11 cellular contexts compared by ENCODE assay signal in the genomic region with DNA sequence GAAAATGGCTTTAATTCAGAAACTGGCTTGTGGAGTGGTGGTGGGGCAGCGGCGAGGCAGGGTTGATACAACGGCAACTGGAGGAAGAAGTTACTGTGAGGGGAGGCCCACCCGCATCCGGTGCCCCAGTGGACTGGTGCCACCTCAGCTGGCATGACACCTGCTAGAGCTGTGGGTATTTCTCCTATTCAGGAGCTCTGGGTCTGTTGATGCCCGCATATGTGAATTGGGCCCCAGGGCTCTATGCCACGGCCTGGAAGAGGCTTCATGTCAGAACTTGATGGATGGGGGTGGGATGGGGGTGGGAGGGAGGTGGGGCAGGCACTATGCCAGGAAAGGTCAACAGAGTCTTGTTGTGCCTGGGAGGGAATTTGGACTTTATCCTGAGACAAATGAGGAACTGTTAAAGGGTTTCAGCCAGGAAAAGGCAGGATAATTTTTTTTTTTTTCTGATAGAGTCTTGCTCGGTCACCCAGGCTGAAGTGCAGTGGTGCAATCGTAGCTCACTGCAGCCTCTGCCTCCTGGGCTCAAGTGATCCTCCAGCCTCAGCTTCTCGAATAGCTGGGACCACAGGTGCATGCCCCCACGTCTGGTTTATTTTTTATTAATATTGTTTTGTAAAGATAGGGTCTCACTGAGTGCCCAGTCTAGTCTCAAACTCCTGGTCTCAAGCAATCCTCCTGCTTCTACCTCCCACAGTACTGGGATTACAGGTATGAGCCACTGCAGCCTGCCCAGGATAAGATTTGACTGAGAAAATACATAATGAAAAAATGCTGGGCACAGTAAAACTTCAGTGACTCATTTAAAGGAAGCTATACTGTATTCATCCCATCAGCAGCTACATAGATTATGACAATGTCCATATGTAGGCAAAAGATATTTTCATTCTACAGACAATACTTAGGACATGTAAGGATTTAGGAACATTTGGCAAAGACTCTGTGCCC. TPM values are rescaled to one million over a fixed set of nuclear protein-coding genes. Genes with fewer than 3 reads are reported as not detected.
DNase-seq lines count a peak whose midpoint lies in the region; ATAC-seq, FAIRE-seq and TF ChIP-seq lines count a peak whose summit lies in the region.
"Had no signal": no experiment of that assay in that cellular context is flagged by ENCODE, and none has a peak within 500 bp of the region (broad histone marks: within the 10 kb centered on the region; RNA-seq: fewer than 3 reads in every experiment).

No MANE protein-coding gene starts in this region.

- no peaks in the 10 kb centered on the region for H3K27me3 ChIP-seq in WERI-Rb-1 (ENCODE audit: insufficient read depth, low read depth, severe bottlenecking)
- H3K27me3 ChIP-seq: brain microvascular endothelial cell, heart right ventricle had no signal

- no peaks in the 10 kb centered on the region for H3K27me3 Mint-ChIP-seq in stimulated activated naive B cell treated with anti-CD40 and anti-IgM and Interleukin-4, amounts not matched to agents 10 μg/mL and 1 μg/mL and 100 μg/mL, for 72 hours
- H3K27me3 Mint-ChIP-seq in chondrocyte (ENCODE audit: low read depth): no peaks in the 10 kb centered on the region
- H3K27me3 Mint-ChIP-seq: activated CD4-positive, alpha-beta T cell treated with anti-CD3 and anti-CD28 coated beads, Interleukin-2, amount 10 ng/mL, durations not matched to agents 7 days and 5 days had no signal

- TF ChIP-seq CTCF in WERI-Rb-1 (IDR thresholded peaks at IDR 0.05; ENCODE audit: low read depth, low read length) (no peak), kidney (IDR thresholded peaks at IDR 0.05; ENCODE audit: borderline replicate concordance, extremely low read depth, insufficient read depth) (no peak), GM13977 (IDR thresholded peaks at IDR 0.05; ENCODE audit: extremely low read depth, insufficient read depth, missing control alignments) (no peak), chondrocyte (IDR thresholded peaks at IDR 0.05) (no peak)

- H3K4me3 Mint-ChIP-seq in stimulated activated naive B cell treated with anti-CD40 and anti-IgM and Interleukin-4, amounts not matched to agents 10 μg/mL and 1 μg/mL and 100 μg/mL, for 72 hours: no peak overlapping the region
- no peak overlapping the region for H3K4me3 Mint-ChIP-seq in chondrocyte (ENCODE audit: unreplicated experiment)
- H3K4me3 Mint-ChIP-seq: activated CD4-positive, alpha-beta T cell treated with anti-CD3 and anti-CD28 coated beads, Interleukin-2, amount 10 ng/mL, durations not matched to agents 7 days and 5 days had no signal

- H3K27ac ChIP-seq in WERI-Rb-1 (peak overlapping the region; percentile 50; the same call in 1 of the 2 replicates), kidney (ENCODE audit: low read depth in 2 of 2, low read length in 2 of 2) (peak overlapping the region; percentile 23 to 26)
- H3K27ac ChIP-seq: brain microvascular endothelial cell, heart right ventricle, PC-9 had no signal

- no peak overlapping the region for H3K27ac Mint-ChIP-seq in stimulated activated naive B cell treated with anti-CD40 and anti-IgM and Interleukin-4, amounts not matched to agents 10 μg/mL and 1 μg/mL and 100 μg/mL, for 72 hours
- H3K27ac Mint-ChIP-seq in chondrocyte (ENCODE audit: unreplicated experiment): no peak overlapping the region
- H3K27ac Mint-ChIP-seq: activated CD4-positive, alpha-beta T cell treated with anti-CD3 and anti-CD28 coated beads, Interleukin-2, amount 10 ng/mL, durations not matched to agents 7 days and 5 days had no signal

- H3K4me3 ChIP-seq in WERI-Rb-1 (ENCODE audit: low read depth, low read length) (no peak overlapping the region), kidney (ENCODE audit: low read length in 2 of 2) (no peak overlapping the region)
- H3K4me3 ChIP-seq: heart right ventricle, PC-9 had no signal

- H3K9me3 Mint-ChIP-seq in stimulated activated naive B cell treated with anti-CD40 and anti-IgM and Interleukin-4, amounts not matched to agents 10 μg/mL and 1 μg/mL and 100 μg/mL, for 72 hours: no peaks in the 10 kb centered on the region
- no peaks in the 10 kb centered on the region for H3K9me3 Mint-ChIP-seq in chondrocyte (ENCODE audit: low read depth)
- H3K9me3 Mint-ChIP-seq: activated CD4-positive, alpha-beta T cell treated with anti-CD3 and anti-CD28 coated beads, Interleukin-2, amount 10 ng/mL, durations not matched to agents 7 days and 5 days had no signal

- no peak for FAIRE-seq in kidney (lab: Jason Lieb, UNC)

- H3K9me3 ChIP-seq in WERI-Rb-1 (ENCODE audit: severe bottlenecking): no peaks in the 10 kb centered on the region
- no peaks in the 10 kb centered on the region for H3K9me3 ChIP-seq in kidney (ENCODE audit: control insufficient read depth in 1 of 2, low read length in 2 of 2)
- H3K9me3 ChIP-seq: heart right ventricle had no signal

- peak; percentile 59 for DNase-seq in HuH-7 (ENCODE audit: low spot score)
- DNase-seq in WERI-Rb-1: no peak
- DNase-seq in kidney: no peak
- DNase-seq in stimulated activated naive B cell treated with anti-CD40 and anti-IgM and Interleukin-4, amounts not matched to agents 10 μg/mL and 1 μg/mL and 100 μg/mL, for 72 hours: no peak
- DNase-seq in GM13977 (ENCODE audit: low spot score): no peak
- no peak for DNase-seq in chondrocyte (ENCODE audit: low spot score)
- DNase-seq: activated CD4-positive, alpha-beta T cell treated with anti-CD3 and anti-CD28 coated beads, Interleukin-2, amount 10 ng/mL, durations not matched to agents 7 days and 5 days; brain microvascular endothelial cell; heart right ventricle had no signal

- peaks cover 12 to 20% of the 10 kb centered on the region in 2 donors for H3K4me1 ChIP-seq in kidney (ENCODE audit: control insufficient read depth in 1 of 2, insufficient read depth in 1 of 2, low read depth in 1 of 2, low read length in 2 of 2)

- no peak overlapping the region for H3K9ac ChIP-seq in kidney (ENCODE audit: low read length in 2 of 2)

- no peaks in the 10 kb centered on the region for H3K36me3 ChIP-seq in WERI-Rb-1
- no peaks in the 10 kb centered on the region for H3K36me3 ChIP-seq in kidney (ENCODE audit: control insufficient read depth in 1 of 2, insufficient read depth in 2 of 2, low read length in 2 of 2)
- H3K36me3 ChIP-seq: brain microvascular endothelial cell, heart right ventricle had no signal

- in situ Hi-C loops in GM13977 (cut with MboI; ENCODE audit: low pct_unique_long_range_greater_than_20kb, low sequenced_read_pairs, unreplicated experiment): no loop called here

- H3K4me1 Mint-ChIP-seq in stimulated activated naive B cell treated with anti-CD40 and anti-IgM and Interleukin-4, amounts not matched to agents 10 μg/mL and 1 μg/mL and 100 μg/mL, for 72 hours: peaks cover 5 to 25% of the 10 kb centered on the region in 2 donors
- H3K4me1 Mint-ChIP-seq in chondrocyte (ENCODE audit: low read depth): peaks cover 16% of the 10 kb centered on the region

- peak; percentile 79 to 81 for ATAC-seq in stimulated activated naive B cell treated with anti-CD40 and anti-IgM and Interleukin-4, amounts not matched to agents 10 μg/mL and 1 μg/mL and 100 μg/mL, for 72 hours (replicated peaks)
- no peak for ATAC-seq in HG02938 (IDR thresholded peaks at IDR 0.05; ENCODE audit: unreplicated experiment)

- intact Hi-C loops in kidney (cut with DNase I): no loop called here

- H3K36me3 Mint-ChIP-seq in stimulated activated naive B cell treated with anti-CD40 and anti-IgM and Interleukin-4, amounts not matched to agents 10 μg/mL and 1 μg/mL and 100 μg/mL, for 72 hours: no peaks in the 10 kb centered on the region
- no peaks in the 10 kb centered on the region for H3K36me3 Mint-ChIP-seq in chondrocyte (ENCODE audit: low read depth)

RNA-seq across cellular contexts. Expression of a gene that starts 52.6 kb away (rescaled TPM):
- 0.98 TPM for total RNA-seq in kidney
- 3.2 TPM for polyA plus RNA-seq in kidney (ENCODE audit: insufficient read depth, low read depth, low replicate concordance)
- total RNA-seq in chondrocyte: 0.47 TPM in 1 of 3 replicates, not detected in the others
